In the genomic region with DNA sequence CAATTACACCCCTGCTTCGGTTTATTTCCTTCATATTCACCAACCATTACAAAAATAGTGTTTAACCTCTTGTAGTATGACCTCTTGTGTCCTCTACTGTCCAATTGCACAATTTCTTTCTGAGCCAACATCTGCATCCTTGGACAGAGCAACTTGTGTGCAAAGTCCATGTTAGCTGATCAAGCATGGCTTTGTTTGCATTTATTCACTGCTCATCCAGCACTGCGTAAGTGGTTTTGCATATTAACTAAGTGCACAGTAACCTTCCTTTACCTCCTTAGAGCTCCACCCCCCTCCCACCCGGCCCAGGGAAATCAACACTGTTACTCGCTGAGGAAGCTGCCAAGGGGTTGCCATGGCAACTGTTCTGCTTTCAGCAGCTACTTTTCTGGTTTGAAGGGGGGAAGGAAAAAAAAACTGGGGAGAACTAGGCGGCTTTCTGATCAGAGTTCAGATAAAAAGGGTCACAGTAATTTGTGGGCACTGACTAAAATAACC, we compare ENCODE assay signal across 8 cellular contexts.
DNase-seq lines count a peak whose midpoint lies in the region; ATAC-seq, FAIRE-seq and TF ChIP-seq lines count a peak whose summit lies in the region.

No MANE protein-coding gene starts in this region.

- H3K27ac Mint-ChIP-seq in CD4-positive, alpha-beta memory T cell = peak overlapping the region; percentile 94 to 98 (median 97)
- no peak overlapping the region for H3K27ac Mint-ChIP-seq in WTC11

- peak overlapping the region in 1 of 2 donors; percentile 68 for H3K9ac ChIP-seq in kidney (ENCODE audit: low read length in 2 of 2)

- intact Hi-C loops in CD4-positive, alpha-beta memory T cell (cut with micrococcal nuclease) = loop anchor here (1.0 to 5.0 kb wide), 11 partner anchors 43 to 533 kb away; partner anchors contain the start of gene KLF12
- intact Hi-C loops in breast epithelium (cut with DNase I; ENCODE audit: low total_unique reads) (no loop called here), kidney (cut with DNase I) (no loop called here)

- no peaks in the 10 kb centered on the region for H3K36me3 ChIP-seq in CD4-positive, alpha-beta memory T cell (ENCODE audit: insufficient read depth, low read length)
- H3K36me3 ChIP-seq in breast epithelium = no peaks in the 10 kb centered on the region
- no peaks in the 10 kb centered on the region for H3K36me3 ChIP-seq in kidney (ENCODE audit: control insufficient read depth in 1 of 2, insufficient read depth in 2 of 2, low read length in 2 of 2)

- CTCF ChIA-PET in CD4-positive, alpha-beta memory T cell (lab: Charles Lee; ENCODE audit: partially characterized antibody) = interaction anchor here (0.7 to 8.3 kb wide), 50 partner anchors 10 to 932 kb away, joined by 3 to 204 read pairs (median 9); partner anchors contain the start of gene KLF12
- CTCF ChIA-PET in WTC11 (lab: Charles Lee) = interaction anchor here (0.6 to 3.3 kb wide), 21 partner anchors 14 to 1141 kb away, joined by 3 to 31 read pairs (median 5); partner anchors contain the start of gene KLF12

- H3K36me3 Mint-ChIP-seq in CD4-positive, alpha-beta memory T cell = peaks cover 0 to 3% of the 10 kb centered on the region in 2 donors
- H3K36me3 Mint-ChIP-seq in WTC11 = no peaks in the 10 kb centered on the region

- peaks cover 50 to 72% (median 60%) of the 10 kb centered on the region in 4 donors for H3K4me1 Mint-ChIP-seq in CD4-positive, alpha-beta memory T cell
- peaks cover 46% of the 10 kb centered on the region for H3K4me1 Mint-ChIP-seq in WTC11

- TF ChIP-seq POLR2A in breast epithelium (IDR thresholded peaks at IDR 0.05) = no peak

- peaks cover 0 to 4% (median 0%) of the 10 kb centered on the region in 8 donors for H3K9me3 Mint-ChIP-seq in CD4-positive, alpha-beta memory T cell
- H3K9me3 Mint-ChIP-seq in WTC11 = no peaks in the 10 kb centered on the region

- H3K27me3 ChIP-seq in CD4-positive, alpha-beta memory T cell (ENCODE audit: insufficient read depth, low read length) = no peaks in the 10 kb centered on the region
- H3K27me3 ChIP-seq in breast epithelium = no peaks in the 10 kb centered on the region

- peak overlapping the region; percentile 1 to 5 for H3K4me3 ChIP-seq in CD4-positive, alpha-beta memory T cell (ENCODE audit: low read length in 2 of 2)
- peak overlapping the region; percentile 16 to 44 (median 20) for H3K4me3 ChIP-seq in breast epithelium
- peak overlapping the region; percentile 63 to 69 for H3K4me3 ChIP-seq in kidney (ENCODE audit: low read length in 2 of 2)

- no peaks in the 10 kb centered on the region for H3K9me3 ChIP-seq in CD4-positive, alpha-beta memory T cell (ENCODE audit: control insufficient read depth in 1 of 2, low read length in 2 of 2)
- H3K9me3 ChIP-seq in breast epithelium (no peaks in the 10 kb centered on the region), kidney (ENCODE audit: control insufficient read depth in 1 of 2, low read length in 2 of 2) (no peaks in the 10 kb centered on the region)

- no peak for TF ChIP-seq CTCF in WTC11 (IDR thresholded peaks at IDR 0.05)
- no peak for TF ChIP-seq CTCF in breast epithelium (IDR thresholded peaks at IDR 0.05)
- no peak for TF ChIP-seq CTCF in kidney (IDR thresholded peaks at IDR 0.05; ENCODE audit: borderline replicate concordance, extremely low read depth, insufficient read depth)

- H3K4me3 Mint-ChIP-seq in CD4-positive, alpha-beta memory T cell = peak overlapping the region; percentile 75 to 89 (median 84)
- H3K4me3 Mint-ChIP-seq in WTC11 = 0 out of 2 replicates have a peak overlapping the region, but pooled peaks have one; percentile 34

- peak; percentile 87 to 98 (median 93) for DNase-seq in CD4-positive, alpha-beta memory T cell
- DNase-seq in NCI-H1436 treated with DMSO at 0.1 percent for 48 hours (lab: John Stamatoyannopoulos, UW) (peak; percentile 83), WTC11 (ENCODE audit: low spot score) (peak; percentile 52), breast epithelium (ENCODE audit: low spot score in 2 of 2) (peak in 1 of 2 donors; percentile 63), kidney (peak; percentile 93)
- peak; percentile 81 for DNase-seq in stimulated activated CD4-positive, alpha-beta T cell treated with anti-CD3 and anti-CD28 coated beads, Interleukin-15, amount 100 ng/mL, for 24 hours

- peak; percentile 38 for ATAC-seq in GM21786 (IDR thresholded peaks at IDR 0.05; ENCODE audit: unreplicated experiment)
- ATAC-seq in WTC11 = no peak; the same call in 1 of the 2 replicates
- no peak for ATAC-seq in GM18520 (IDR thresholded peaks at IDR 0.05; ENCODE audit: unreplicated experiment)

- peak overlapping the region; percentile 56 for H3K27ac ChIP-seq in CD4-positive, alpha-beta memory T cell (ENCODE audit: low read depth, low read length)
- H3K27ac ChIP-seq in breast epithelium = peak overlapping the region; percentile 48 to 54
- H3K27ac ChIP-seq in kidney (ENCODE audit: low read depth in 2 of 2, low read length in 2 of 2) = peak overlapping the region; percentile 18 to 51

- peaks cover 53% of the 10 kb centered on the region for H3K4me1 ChIP-seq in CD4-positive, alpha-beta memory T cell (ENCODE audit: insufficient read depth, low read length)
- H3K4me1 ChIP-seq in breast epithelium = peaks cover 0 to 3% of the 10 kb centered on the region in 2 donors
- peaks cover 11 to 16% of the 10 kb centered on the region in 2 donors for H3K4me1 ChIP-seq in kidney (ENCODE audit: control insufficient read depth in 1 of 2, insufficient read depth in 1 of 2, low read depth in 1 of 2, low read length in 2 of 2)

- H3K27me3 Mint-ChIP-seq in CD4-positive, alpha-beta memory T cell = peaks cover 0 to 3% of the 10 kb centered on the region in 2 donors
- H3K27me3 Mint-ChIP-seq in WTC11 (ENCODE audit: low read depth) = no peaks in the 10 kb centered on the region

- POLR2A ChIA-PET in CD4-positive, alpha-beta memory T cell (lab: Charles Lee; ENCODE audit: partially characterized antibody) = interaction anchor here (0.6 to 7.8 kb wide), 42 partner anchors 9 to 1038 kb away, joined by 3 to 265 read pairs (median 5); partner anchors contain the start of gene KLF12
- POLR2A ChIA-PET in WTC11 (lab: Charles Lee) = interaction anchor here (0.6 to 1.6 kb wide), 5 partner anchors 151 to 704 kb away, joined by 3 to 9 read pairs (median 5); no protein-coding TSS in a partner anchor

- FAIRE-seq in kidney (lab: Jason Lieb, UNC) = no peak

TF ChIP-seq in WTC11, 78 proteins besides CTCF, POLR2A, EP300 and RAD21:
- TF ChIP-seq GABPB1 (CRISPR knock-in tag; IDR thresholded peaks at IDR 0.05) (peak; percentile 77), ZNF138 (CRISPR knock-in tag; conservative IDR thresholded peaks at IDR 0.05) (no peak)

Comparison
In these comparisons a context has a peak if more than half of its experiments do, and no peak if none do; other contexts are left out.
1. H3K4me3 ChIP-seq: peak in every context shown above with its lines; median percentile 66 in kidney; 20 in breast epithelium; 3 in CD4-positive, alpha-beta memory T cell.